In the genomic region with DNA sequence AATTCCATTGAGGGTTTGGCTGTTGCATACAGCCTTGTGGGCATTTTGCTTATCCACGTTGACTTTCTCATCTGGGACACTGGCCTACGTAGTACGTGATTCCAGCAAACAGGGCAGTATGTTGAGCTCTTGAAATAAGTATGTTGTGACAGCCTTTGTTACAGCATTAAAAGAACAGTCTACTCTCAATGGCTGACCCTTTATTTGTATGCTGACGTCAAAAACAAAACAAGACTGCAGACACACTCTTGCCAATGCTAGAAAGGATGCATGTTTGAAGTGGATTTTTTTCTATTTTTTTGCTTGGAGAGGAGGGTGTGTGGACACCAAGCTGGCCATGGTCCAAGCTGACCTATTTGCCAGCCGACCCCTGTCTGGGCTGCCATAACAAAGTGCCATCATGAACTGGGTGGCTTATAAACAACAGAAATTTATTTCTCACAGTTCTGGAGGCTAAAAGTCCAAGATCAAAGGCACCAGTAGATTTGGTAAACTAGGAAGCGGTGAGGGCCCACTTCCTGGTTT, we compare ENCODE assay signal across 1 cellular context.
TF ChIP-seq lines count a peak whose summit lies in the region.

No MANE protein-coding gene starts in this region.

TF ChIP-seq in GM23338, 12 proteins besides CTCF, POLR2A, EP300 and RAD21 (continued from another document):
- TF ChIP-seq, protein P1, sequence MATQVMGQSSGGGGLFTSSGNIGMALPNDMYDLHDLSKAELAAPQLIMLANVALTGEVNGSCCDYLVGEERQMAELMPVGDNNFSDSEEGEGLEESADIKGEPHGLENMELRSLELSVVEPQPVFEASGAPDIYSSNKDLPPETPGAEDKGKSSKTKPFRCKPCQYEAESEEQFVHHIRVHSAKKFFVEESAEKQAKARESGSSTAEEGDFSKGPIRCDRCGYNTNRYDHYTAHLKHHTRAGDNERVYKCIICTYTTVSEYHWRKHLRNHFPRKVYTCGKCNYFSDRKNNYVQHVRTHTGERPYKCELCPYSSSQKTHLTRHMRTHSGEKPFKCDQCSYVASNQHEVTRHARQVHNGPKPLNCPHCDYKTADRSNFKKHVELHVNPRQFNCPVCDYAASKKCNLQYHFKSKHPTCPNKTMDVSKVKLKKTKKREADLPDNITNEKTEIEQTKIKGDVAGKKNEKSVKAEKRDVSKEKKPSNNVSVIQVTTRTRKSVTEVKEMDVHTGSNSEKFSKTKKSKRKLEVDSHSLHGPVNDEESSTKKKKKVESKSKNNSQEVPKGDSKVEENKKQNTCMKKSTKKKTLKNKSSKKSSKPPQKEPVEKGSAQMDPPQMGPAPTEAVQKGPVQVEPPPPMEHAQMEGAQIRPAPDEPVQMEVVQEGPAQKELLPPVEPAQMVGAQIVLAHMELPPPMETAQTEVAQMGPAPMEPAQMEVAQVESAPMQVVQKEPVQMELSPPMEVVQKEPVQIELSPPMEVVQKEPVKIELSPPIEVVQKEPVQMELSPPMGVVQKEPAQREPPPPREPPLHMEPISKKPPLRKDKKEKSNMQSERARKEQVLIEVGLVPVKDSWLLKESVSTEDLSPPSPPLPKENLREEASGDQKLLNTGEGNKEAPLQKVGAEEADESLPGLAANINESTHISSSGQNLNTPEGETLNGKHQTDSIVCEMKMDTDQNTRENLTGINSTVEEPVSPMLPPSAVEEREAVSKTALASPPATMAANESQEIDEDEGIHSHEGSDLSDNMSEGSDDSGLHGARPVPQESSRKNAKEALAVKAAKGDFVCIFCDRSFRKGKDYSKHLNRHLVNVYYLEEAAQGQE (IDR thresholded peaks at IDR 0.05; ENCODE audit: unreplicated experiment): no peak
